In the genomic region with DNA sequence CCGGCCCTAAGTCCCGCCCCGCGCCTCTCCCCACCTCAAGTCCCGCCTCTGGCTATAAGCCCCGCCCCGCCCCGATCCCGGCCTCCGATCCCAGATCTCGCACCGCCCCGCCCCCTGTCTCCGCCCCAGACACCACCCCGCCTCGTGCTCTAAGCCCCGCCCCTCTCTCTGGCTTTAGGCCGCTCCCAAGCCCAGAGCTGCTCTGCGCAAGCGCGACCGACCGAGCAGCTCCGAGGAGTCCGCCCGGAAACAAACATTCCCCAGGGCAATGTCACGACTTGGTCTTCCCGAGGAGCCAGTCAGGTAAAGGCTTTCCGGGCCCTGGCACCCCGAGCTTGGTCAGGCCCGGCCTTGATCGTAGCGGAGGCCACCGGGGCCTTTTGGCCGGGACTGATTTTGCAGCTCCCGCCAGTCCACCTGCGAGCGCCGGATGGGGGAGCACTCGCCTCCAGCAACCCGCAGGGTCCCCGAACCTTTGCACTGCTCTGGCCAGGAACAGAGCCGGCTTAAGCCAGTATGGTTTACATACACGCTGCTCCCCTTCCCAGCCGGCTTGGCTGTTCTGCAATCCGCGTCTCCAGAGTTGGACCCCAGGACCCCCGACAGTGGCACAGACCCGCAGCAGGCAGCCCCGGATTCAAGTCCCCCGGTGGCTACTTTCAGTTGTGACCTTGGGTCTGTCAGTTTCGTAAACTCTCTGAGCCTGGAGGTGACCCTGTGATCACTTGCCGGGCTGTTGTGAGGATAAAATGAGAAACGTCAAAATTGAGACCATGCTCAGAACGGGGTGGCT, we compare ENCODE assay signal across 9 cellular contexts. TPM values are rescaled to one million over a fixed set of nuclear protein-coding genes. Genes with fewer than 3 reads are reported as not detected.
DNase-seq lines count a peak whose midpoint lies in the region; ATAC-seq, FAIRE-seq and TF ChIP-seq lines count a peak whose summit lies in the region.
"Had no signal": no experiment of that assay in that cellular context is flagged by ENCODE, and none has a peak within 500 bp of the region (broad histone marks: within the 10 kb centered on the region; RNA-seq: fewer than 3 reads in every experiment).

A gene (plus strand): TSS at position 200 of the 793 bp plus-strand sequence. CDS start 69 bp downstream, at position 269.

- H3K9ac ChIP-seq in kidney (ENCODE audit: low read length in 2 of 2): peak within 1 kb of the TSS; percentile 41 to 79

- H3K4me3 ChIP-seq in AG10803 (ENCODE audit: low read length): peak within 1 kb of the TSS; percentile 73
- H3K4me3 ChIP-seq in kidney (ENCODE audit: low read length in 2 of 2): peak within 1 kb of the TSS; percentile 71 to 79

- H3K27ac ChIP-seq in kidney (ENCODE audit: low read depth in 2 of 2, low read length in 2 of 2): peak within 1 kb of the TSS; percentile 85 to 88

- H3K4me1 ChIP-seq in kidney (ENCODE audit: control insufficient read depth in 1 of 2, insufficient read depth in 1 of 2, low read depth in 1 of 2, low read length in 2 of 2): peaks cover 0 to 3% of the 10 kb centered on the region in 2 donors

- DNase-seq in AG10803 (ENCODE audit: low read depth) (peak; percentile 95), NCI-H2227 (lab: John Stamatoyannopoulos, UW; ENCODE audit: unreplicated experiment) (peak; percentile 93), cerebellar cortex (ENCODE audit: low spot score) (peak; percentile 97), kidney (peak; percentile 100)
- DNase-seq in stimulated activated CD4-positive, alpha-beta T cell treated with anti-CD3 and anti-CD28 coated beads, Interleukin-15, amount 100 ng/mL, for 1 hour (ENCODE audit: low read depth in 1 of 2, low spot score in 1 of 2): peak; percentile 90 to 98

- H3K36me3 ChIP-seq in kidney (ENCODE audit: control insufficient read depth in 1 of 2, insufficient read depth in 2 of 2, low read length in 2 of 2): peaks cover 0 to 8% of the 10 kb centered on the region in 2 donors

- H3K9me3 ChIP-seq in kidney (ENCODE audit: control insufficient read depth in 1 of 2, low read length in 2 of 2): no peaks in the 10 kb centered on the region

- intact Hi-C loops in kidney (cut with DNase I): no loop called here

- FAIRE-seq in kidney (lab: Jason Lieb, UNC): no peak
- FAIRE-seq: colon had no signal

- TF ChIP-seq CTCF in AG10803 (conservative IDR thresholded peaks at IDR 0.05; ENCODE audit: low read length) (peak; percentile 18), kidney (IDR thresholded peaks at IDR 0.05; ENCODE audit: borderline replicate concordance, extremely low read depth, insufficient read depth) (no peak)

- peak; percentile 88 for ATAC-seq in GM18909 (IDR thresholded peaks at IDR 0.05; ENCODE audit: poor library complexity, unreplicated experiment)
- ATAC-seq in HG03159 (IDR thresholded peaks at IDR 0.05; ENCODE audit: unreplicated experiment): peak; percentile 86
- ATAC-seq in activated CD4-positive, CD25-positive, alpha-beta regulatory T cell treated with anti-CD3 and anti-CD28 coated beads, Interleukin-2, amount 50 U/mL, for 24 hours: peak; percentile 92

RNA-seq across cellular contexts. Expression of the gene that starts here (rescaled TPM):
- total RNA-seq in kidney: 7.6 TPM
- 43.8 TPM for polyA plus RNA-seq in kidney (ENCODE audit: insufficient read depth, low read depth, low replicate concordance)

Comparison
In these comparisons a context has a peak if more than half of its experiments do, and no peak if none do; other contexts are left out.
1. Peak in every context shown above with its lines: DNase-seq, ATAC-seq, H3K4me3 ChIP-seq and H3K27ac ChIP-seq.